Comparison of ENCODE assay signal across 8 cellular contexts in genomic region chr12:109475993-109476806, GRCh38. TPM values are rescaled to one million over a fixed set of nuclear protein-coding genes. Genes with fewer than 3 reads are reported as not detected.
DNase-seq lines count a peak whose midpoint lies in the region; ATAC-seq, FAIRE-seq and TF ChIP-seq lines count a peak whose summit lies in the region.

No MANE protein-coding gene starts in this region.

- 20% methylated on average over 19 of the region's 19 CpGs; no CpG with 5 or more reads in 1 of the 2 experiments for WGBS in H1 (ENCODE audit: extremely low coverage in 1 of 2, insufficient coverage in 1 of 2, insufficient read length in 1 of 2, insufficient replicate concordance in 2 of 2, low coverage in 1 of 2, low lambda C conversion rate in 2 of 2, missing lambda C conversion rate in 1 of 2), 2 experiments

- no peak for FAIRE-seq in H1 (lab: Jason Lieb, UNC)

- TF ChIP-seq EP300 in H1 (IDR thresholded peaks at IDR 0.05; ENCODE audit: borderline replicate concordance in 1 of 2, low read depth in 2 of 2, low read length in 2 of 2) = no peak

- no peak for TF ChIP-seq RAD21 in H1 (IDR thresholded peaks at IDR 0.05 in 1 of 2, conservative IDR thresholded peaks at IDR 0.05 in 1 of 2; ENCODE audit: low read depth in 2 of 2, low read length in 2 of 2)

- no peaks in the 10 kb centered on the region for H3K9me3 ChIP-seq in CD4-positive, CD25-positive, alpha-beta regulatory T cell (ENCODE audit: control insufficient read depth in 2 of 2, low read length in 2 of 2)
- H3K9me3 ChIP-seq in H1 (ENCODE audit: insufficient read depth in 2 of 2, low read depth in 1 of 2, low read length in 1 of 2) (no peaks in the 10 kb centered on the region), neural progenitor cell (ENCODE audit: low read depth) (no peaks in the 10 kb centered on the region)

- no peak overlapping the region for H2BK20ac ChIP-seq in H1 (ENCODE audit: low read length)

- peaks cover 5% of the 10 kb centered on the region for H3K27me3 Mint-ChIP-seq in CD4-positive, CD25-positive, alpha-beta regulatory T cell
- H3K27me3 Mint-ChIP-seq in neural progenitor cell (ENCODE audit: insufficient read depth, low read depth) = peaks cover 5% of the 10 kb centered on the region

- H3K27ac Mint-ChIP-seq in CD4-positive, CD25-positive, alpha-beta regulatory T cell = peak overlapping the region in 2 of 3 donors; percentile 99
- peak overlapping the region; percentile 100 for H3K27ac Mint-ChIP-seq in neural progenitor cell

- no peak overlapping the region for H2AFZ ChIP-seq in H1 (ENCODE audit: low read length)
- H2AFZ ChIP-seq in neural progenitor cell (replicated peaks) = peak overlapping the region; percentile 100

- H2BK12ac ChIP-seq in H1 (ENCODE audit: low read depth, low read length) = peak overlapping the region; percentile 77; the same call in 1 of the 2 replicates

- peak overlapping the region; percentile 92; the same call in 1 of the 2 replicates for H2BK5ac ChIP-seq in H1 (ENCODE audit: low read depth, low read length)

- DNase-seq in CD4-positive, CD25-positive, alpha-beta regulatory T cell = peak in 1 of 3 donors; percentile 4
- DNase-seq in NB4 (ENCODE audit: low read depth) (no peak), H1 (ENCODE audit: low read depth in 1 of 2, low spot score in 2 of 2) (no peak), neural progenitor cell (ENCODE audit: low spot score) (peak; percentile 24), H4 (ENCODE audit: low spot score) (no peak)

- peaks cover 23 to 61% (median 46%) of the 10 kb centered on the region in 4 donors for H3K4me1 Mint-ChIP-seq in CD4-positive, CD25-positive, alpha-beta regulatory T cell
- H3K4me1 Mint-ChIP-seq in neural progenitor cell = peaks cover 31% of the 10 kb centered on the region

- H3K4ac ChIP-seq in H1 (replicated peaks; ENCODE audit: insufficient read length, low read depth, low read length) = peak overlapping the region; percentile 58

- no peak overlapping the region for H3K23ac ChIP-seq in H1 (ENCODE audit: insufficient read length)

- H3K4me3 Mint-ChIP-seq in CD4-positive, CD25-positive, alpha-beta regulatory T cell = peak overlapping the region; percentile 95 to 100 (median 98)
- peak overlapping the region; percentile 95 for H3K4me3 Mint-ChIP-seq in neural progenitor cell

- H3K27me3 ChIP-seq in CD4-positive, CD25-positive, alpha-beta regulatory T cell (ENCODE audit: control insufficient read depth, insufficient read depth, low read length) = no peaks in the 10 kb centered on the region
- H3K27me3 ChIP-seq in H1 (replicated peaks in 1 of 4; ENCODE audit: control insufficient read depth in 3 of 4, extremely low read depth in 1 of 4, insufficient read depth in 3 of 4, low read length in 3 of 4) (no peaks in the 10 kb centered on the region), neural progenitor cell (no peaks in the 10 kb centered on the region)

- peaks cover 33% of the 10 kb centered on the region for H3K4me1 ChIP-seq in CD4-positive, CD25-positive, alpha-beta regulatory T cell (ENCODE audit: control insufficient read depth, insufficient read depth, low read length, poor library complexity, severe bottlenecking)
- H3K4me1 ChIP-seq in H1 (replicated peaks in 1 of 4; ENCODE audit: control insufficient read depth in 3 of 4, insufficient read depth in 4 of 4, low read length in 3 of 4) (peaks cover 0 to 10% (median 5%) of the 10 kb centered on the region in 4 experiments; a peak in 4 of 7 replicates), neural progenitor cell (peaks cover 14% of the 10 kb centered on the region)

- H4K5ac ChIP-seq in H1 (ENCODE audit: insufficient read length, low read depth, low read length) = no peak overlapping the region

- 0 out of 2 replicates have a peak overlapping the region, but pooled peaks have one; percentile 13 for H3K18ac ChIP-seq in H1 (ENCODE audit: extremely low read depth, low read length)

- no peak overlapping the region for H2BK15ac ChIP-seq in H1 (ENCODE audit: low read length)

- H3K4me3 ChIP-seq in CD4-positive, CD25-positive, alpha-beta regulatory T cell (ENCODE audit: low read depth, low read length) = peak overlapping the region; percentile 87
- H3K4me3 ChIP-seq in NB4 (ENCODE audit: low read depth, low read length) = peak overlapping the region; percentile 99
- H3K4me3 ChIP-seq in H1 (ENCODE audit: extremely low read depth in 1 of 4, insufficient read depth in 2 of 4, low read depth in 3 of 4, low read length in 4 of 4) = peak overlapping the region; percentile 92 to 97 (median 94)
- peak overlapping the region; percentile 95 for H3K4me3 ChIP-seq in neural progenitor cell

- H3F3A ChIP-seq in neural progenitor cell (ENCODE audit: low read depth) = no peaks in the 10 kb centered on the region

- no peaks in the 10 kb centered on the region for H3K9me3 Mint-ChIP-seq in CD4-positive, CD25-positive, alpha-beta regulatory T cell
- H3K9me3 Mint-ChIP-seq in neural progenitor cell = no peaks in the 10 kb centered on the region

- H3K4me2 ChIP-seq in H1 (ENCODE audit: insufficient read depth in 1 of 2, low read depth in 2 of 2, low read length in 2 of 2) (peak overlapping the region; percentile 87 to 98), neural progenitor cell (peak overlapping the region; percentile 99)

- peaks cover 11% of the 10 kb centered on the region for H3K23me2 ChIP-seq in H1 (ENCODE audit: low read depth, low read length)

- no peak overlapping the region for H2AK5ac ChIP-seq in H1 (ENCODE audit: low read depth, low read length)

- no peak overlapping the region for H3K14ac ChIP-seq in H1 (ENCODE audit: insufficient read length)

- peaks cover 3% of the 10 kb centered on the region for H3K36me3 Mint-ChIP-seq in CD4-positive, CD25-positive, alpha-beta regulatory T cell
- H3K36me3 Mint-ChIP-seq in neural progenitor cell = no peaks in the 10 kb centered on the region

- TF ChIP-seq POLR2A in NB4 (IDR thresholded peaks at IDR 0.05; ENCODE audit: extremely low read depth, insufficient read length) (no peak), H1 (IDR thresholded peaks at IDR 0.05; ENCODE audit: control extremely low read depth in 1 of 2, low read depth in 2 of 2, low read length in 2 of 2) (peak in 1 of 2 experiments; percentile 19; a peak in 1 of 3 replicates)

- no peak overlapping the region for H2BK120ac ChIP-seq in H1 (replicated peaks; ENCODE audit: low read depth, low read length)

- H3K79me2 ChIP-seq in H1 (ENCODE audit: control insufficient read depth in 1 of 2, insufficient read depth in 2 of 2, low read length in 2 of 2) (peaks cover 42 to 73% of the 10 kb centered on the region in 2 experiments), neural progenitor cell (ENCODE audit: low read depth) (peaks cover 86% of the 10 kb centered on the region)

- no peak overlapping the region for H3K27ac ChIP-seq in CD4-positive, CD25-positive, alpha-beta regulatory T cell (ENCODE audit: insufficient read depth, low read length, poor library complexity, severe bottlenecking)
- H3K27ac ChIP-seq in H1 (ENCODE audit: low read depth, low read length) (peak overlapping the region; percentile 73; the same call in 1 of the 2 replicates), neural progenitor cell (no peak overlapping the region)

- CTCF ChIA-PET in H1 (lab: Charles Lee; ENCODE audit: partially characterized antibody) = interaction anchor here (0.6 to 19.5 kb wide), 6 partner anchors 9 to 89 kb away, joined by 3 to 245 read pairs (median 5); no protein-coding TSS in a partner anchor

- H3K36me3 ChIP-seq in CD4-positive, CD25-positive, alpha-beta regulatory T cell (ENCODE audit: control insufficient read depth, insufficient read depth, low read length) = no peaks in the 10 kb centered on the region
- peaks cover 0 to 4% (median 1%) of the 10 kb centered on the region in 4 experiments; a peak in 2 of 8 replicates for H3K36me3 ChIP-seq in H1 (ENCODE audit: control insufficient read depth in 2 of 4, insufficient read depth in 4 of 4, low read length in 3 of 4)
- H3K36me3 ChIP-seq in neural progenitor cell = no peaks in the 10 kb centered on the region

- TF ChIP-seq CTCF in NB4 (IDR thresholded peaks at IDR 0.05; ENCODE audit: low read depth, low read length) = no peak
- TF ChIP-seq CTCF in H1 (IDR thresholded peaks at IDR 0.05; ENCODE audit: control extremely low read depth in 1 of 3, insufficient read depth in 1 of 3, low read depth in 1 of 3, low read length in 3 of 3) = no peak
- no peak for TF ChIP-seq CTCF in neural progenitor cell (IDR thresholded peaks at IDR 0.05)

- H3K56ac ChIP-seq in H1 (replicated peaks; ENCODE audit: insufficient read length, low read depth, low read length) = peak overlapping the region; percentile 17

- ATAC-seq in CD4-positive, CD25-positive, alpha-beta regulatory T cell (ENCODE audit: low read depth in 2 of 2) = no peak
- no peak for ATAC-seq in HG02840 (IDR thresholded peaks at IDR 0.05; ENCODE audit: low FRiP score, unreplicated experiment)
- no peak for ATAC-seq in HG03280 (IDR thresholded peaks at IDR 0.05; ENCODE audit: unreplicated experiment)
- ATAC-seq in GM19351 (IDR thresholded peaks at IDR 0.05; ENCODE audit: unreplicated experiment) = no peak

- H4K20me1 ChIP-seq in H1 (replicated peaks in 1 of 2; ENCODE audit: control insufficient read depth in 1 of 2, insufficient read depth in 2 of 2, low read length in 2 of 2) (peaks cover 6 to 23% of the 10 kb centered on the region in 2 experiments), neural progenitor cell (ENCODE audit: low read depth) (peaks cover 51% of the 10 kb centered on the region)

- H4K91ac ChIP-seq in H1 (replicated peaks; ENCODE audit: insufficient read length, low read length) = no peak overlapping the region

- POLR2A ChIA-PET in H1 (lab: Charles Lee; ENCODE audit: partially characterized antibody) = interaction anchor here (1.0 to 3.2 kb wide), 6 partner anchors 11 to 48 kb away, joined by 3 to 23 read pairs (median 10); no protein-coding TSS in a partner anchor

- H3K9ac ChIP-seq in H1 (replicated peaks in 1 of 4; ENCODE audit: extremely low read depth in 1 of 4, low read depth in 3 of 4, low read length in 3 of 4) (peak overlapping the region; percentile 70 to 92 (median 90)), neural progenitor cell (peak overlapping the region; percentile 97)

- H4K8ac ChIP-seq in H1 (ENCODE audit: extremely low read depth, insufficient read depth, low read length) = peak overlapping the region; percentile 22; the same call in 1 of the 2 replicates

- H3K79me1 ChIP-seq in H1 (ENCODE audit: low read depth, low read length) = peaks cover 14% of the 10 kb centered on the region

RNA-seq across cellular contexts. Expression of gene KCTD10, which starts 0.9 kb away (rescaled TPM):
- 38.7 TPM for total RNA-seq in CD4-positive, CD25-positive, alpha-beta regulatory T cell
- polyA plus RNA-seq in CD4-positive, CD25-positive, alpha-beta regulatory T cell = 10 to 100 TPM; 26.4 to 32.3 (median 28.7) TPM
- 52.4 and 54.3 TPM in 2 replicates for total RNA-seq in H1 (2021; fragmentation: NEBNext Ultra II Directional; extraction: Animal tissue kit (Norgen Biotek cat#: 25700))
- 45.3 and 59.6 TPM in 2 replicates for polyA plus RNA-seq in H1 (2011; rRNA removed)
- polyA plus RNA-seq in H1 (2011; cell fraction: cytosol; rRNA removed) = 47.2 TPM
- polyA plus RNA-seq in H1 (2011; cell fraction: nucleus; rRNA removed) = 64.7 TPM
- 35.2 to 45.9 TPM (median 38.3 TPM) in 4 replicates for polyA plus RNA-seq in H1 (2012, experiment 1 of 2)
- polyA plus RNA-seq in H1 (2012, experiment 2 of 2) = 22.6 TPM
- 30.1 TPM for polyA plus RNA-seq in H1 (2013, experiment 1 of 2)
- 33.7 TPM for polyA plus RNA-seq in H1 (2013, experiment 2 of 2)
- polyA minus RNA-seq in H1 (2011; rRNA and poly(A)+ RNA removed) = 113 and 125 TPM in 2 replicates
- polyA minus RNA-seq in H1 (2011; cell fraction: cytosol; rRNA and poly(A)+ RNA removed) = 49.3 TPM
- 86.0 TPM for polyA minus RNA-seq in H1 (2011; cell fraction: nucleus; rRNA and poly(A)+ RNA removed)
- total RNA-seq in neural progenitor cell (ENCODE audit: low replicate concordance) = 40.9 and 57.5 TPM in 2 replicates
- 15.7 and 23.4 TPM in 2 replicates for total RNA-seq in H4 (2014; rRNA removed; shearing (Covaris generic))

RNA-seq across cellular contexts. Expression of gene UBE3B, which starts 1.2 kb away (rescaled TPM):
- 38.2 TPM for total RNA-seq in CD4-positive, CD25-positive, alpha-beta regulatory T cell
- polyA plus RNA-seq in CD4-positive, CD25-positive, alpha-beta regulatory T cell = 10 to 100 TPM; 16.8 to 24.4 (median 20.9) TPM
- total RNA-seq in H1 (2021; fragmentation: NEBNext Ultra II Directional; extraction: Animal tissue kit (Norgen Biotek cat#: 25700)) = 21.1 and 21.8 TPM in 2 replicates
- polyA plus RNA-seq in H1 (2011; rRNA removed) = 14.0 and 17.1 TPM in 2 replicates
- polyA plus RNA-seq in H1 (2011; cell fraction: cytosol; rRNA removed) = 15.4 TPM
- polyA plus RNA-seq in H1 (2011; cell fraction: nucleus; rRNA removed) = 42.4 TPM
- polyA plus RNA-seq in H1 (2012, experiment 1 of 2) = 13.8 to 15.2 TPM (median 14.2 TPM) in 4 replicates
- 6.5 TPM for polyA plus RNA-seq in H1 (2012, experiment 2 of 2)
- 14.9 TPM for polyA plus RNA-seq in H1 (2013, experiment 1 of 2)
- polyA plus RNA-seq in H1 (2013, experiment 2 of 2) = 15.1 TPM
- polyA minus RNA-seq in H1 (2011; rRNA and poly(A)+ RNA removed) = 29.4 and 36.8 TPM in 2 replicates
- 13.9 TPM for polyA minus RNA-seq in H1 (2011; cell fraction: cytosol; rRNA and poly(A)+ RNA removed)
- polyA minus RNA-seq in H1 (2011; cell fraction: nucleus; rRNA and poly(A)+ RNA removed) = 40.1 TPM
- total RNA-seq in neural progenitor cell (ENCODE audit: low replicate concordance) = 28.4 and 33.7 TPM in 2 replicates
- 53.4 and 72.6 TPM in 2 replicates for total RNA-seq in H4 (2014; rRNA removed; shearing (Covaris generic))
